ENCODE assay signal across 8 cellular contexts in the genomic region with DNA sequence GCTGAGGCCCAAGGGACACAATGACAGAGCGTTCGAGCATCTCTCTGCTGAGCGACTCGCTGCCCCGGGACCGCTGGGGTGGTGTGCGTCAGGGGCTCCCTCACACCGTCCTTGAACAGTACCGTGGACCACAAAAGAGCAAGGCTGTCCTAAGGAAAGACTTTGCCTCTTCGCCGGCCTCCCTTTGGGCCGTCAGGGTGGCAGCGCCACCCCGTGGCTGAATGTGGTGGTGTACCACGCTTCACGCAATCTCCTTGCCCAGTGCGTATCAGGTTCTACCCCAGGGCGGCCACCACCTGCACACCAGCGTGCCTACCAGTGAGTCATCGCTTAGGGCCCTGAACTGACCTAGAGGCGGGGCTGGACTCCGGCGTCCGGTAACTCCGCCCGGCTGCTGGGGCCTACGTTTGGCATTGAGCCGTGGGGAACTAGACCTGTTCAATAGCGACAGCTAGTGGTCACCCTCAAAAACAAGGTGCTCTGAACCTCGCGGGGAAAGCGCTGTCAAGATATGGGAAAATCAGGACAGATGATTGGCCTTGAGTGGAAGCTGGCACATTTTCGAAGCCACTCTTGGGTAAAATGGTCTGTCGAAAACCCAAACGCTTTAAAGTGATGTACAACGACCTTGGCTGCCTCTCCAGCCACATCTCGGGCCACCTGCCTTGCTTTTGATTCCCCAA. TPM values are rescaled to one million over a fixed set of nuclear protein-coding genes. Genes with fewer than 3 reads are reported as not detected.
A peak's percentile ranks its signal among the peaks of the same experiment; 100 is the strongest.
DNase-seq lines count a peak whose midpoint lies in the region; ATAC-seq and TF ChIP-seq lines count a peak whose summit lies in the region.

No MANE protein-coding gene starts in this region.

- TF ChIP-seq CTCF in coronary artery (IDR thresholded peaks at IDR 0.05): peak; percentile 93

- no peaks in the 10 kb centered on the region for H3K36me3 ChIP-seq in MG63

- H3K27me3 ChIP-seq in MG63: no peaks in the 10 kb centered on the region

- ATAC-seq in left lobe of liver: peak; percentile 96

- DNase-seq in GM03348 (ENCODE audit: low spot score) (peak; percentile 90), HCEC 1CT (peak; percentile 97), MG63 (peak; percentile 93), coronary artery (ENCODE audit: low spot score) (peak; percentile 91), left lobe of liver (ENCODE audit: low spot score) (peak; percentile 99), NCI-H1694 (lab: John Stamatoyannopoulos, UW) (no peak)
- peak; percentile 94 for DNase-seq in activated CD4-positive, alpha-beta T cell treated with anti-CD3 and anti-CD28 coated beads for 48 hours
- peak; percentile 91 to 93 for DNase-seq in stimulated activated CD4-positive, alpha-beta T cell treated with anti-CD3 and anti-CD28 coated beads, Interleukin-2, amount 100 ng/mL, for 24 hours

- peak overlapping the region; percentile 6 to 16 for H3K27ac ChIP-seq in coronary artery

- no peaks in the 10 kb centered on the region for H3K9me3 ChIP-seq in MG63

- H3K4me3 ChIP-seq in MG63 (no peak overlapping the region), coronary artery (peak overlapping the region; percentile 54)

RNA-seq across cellular contexts. Expression of gene TRAF3IP3, which starts 8.1 kb away (rescaled TPM):
- total RNA-seq in MG63 (2014; rRNA removed; shearing (Covaris generic); ENCODE audit: low replicate concordance): not detected in 2 replicates
- total RNA-seq in left lobe of liver: 1.4 TPM

RNA-seq across cellular contexts. Expression of gene C1orf74, which starts 36.6 kb away (rescaled TPM):
- total RNA-seq in MG63 (2014; rRNA removed; shearing (Covaris generic); ENCODE audit: low replicate concordance): 0.49 and 4.6 TPM in 2 replicates
- total RNA-seq in left lobe of liver: 1.3 TPM

RNA-seq across cellular contexts. Expression of gene HSD11B1, which starts 43.1 kb away (rescaled TPM):
- total RNA-seq in MG63 (2014; rRNA removed; shearing (Covaris generic); ENCODE audit: low replicate concordance): not detected in 2 replicates
- 479 TPM for total RNA-seq in left lobe of liver

RNA-seq across cellular contexts. Expression of gene IRF6, which starts 58.2 kb away (rescaled TPM):
- not detected in 2 replicates for total RNA-seq in MG63 (2014; rRNA removed; shearing (Covaris generic); ENCODE audit: low replicate concordance)
- total RNA-seq in left lobe of liver: 30.0 TPM

Comparison
In these comparisons a context has a peak if more than half of its experiments do, and no peak if none do; other contexts are left out.
1. RNA of gene HSD11B1, which starts 43.1 kb away (total RNA-seq): 479 TPM in left lobe of liver (single experiment); not detected in MG63; every median in the first group is over 100 times any median in the second.